In genomic region chr10:62050941-62051433, GRCh38 we compare ENCODE assay signal across 8 cellular contexts.
DNase-seq lines count a peak whose midpoint lies in the region; ATAC-seq and TF ChIP-seq lines count a peak whose summit lies in the region.

No MANE protein-coding gene starts in this region.

- H3K27ac Mint-ChIP-seq in CD4-positive, CD25-positive, alpha-beta regulatory T cell = peak overlapping the region; percentile 95 to 100 (median 95)

- TF ChIP-seq CTCF in KMS-11 (conservative IDR thresholded peaks at IDR 0.05; ENCODE audit: low read depth, low read length) = no peak

- peaks cover 31% of the 10 kb centered on the region for H3K36me3 ChIP-seq in CD4-positive, CD25-positive, alpha-beta regulatory T cell (ENCODE audit: control insufficient read depth, insufficient read depth, low read length)
- H3K36me3 ChIP-seq in KMS-11 (ENCODE audit: insufficient read depth) = no peaks in the 10 kb centered on the region

- H3K4me1 ChIP-seq in CD4-positive, CD25-positive, alpha-beta regulatory T cell (ENCODE audit: control insufficient read depth, insufficient read depth, low read length, poor library complexity, severe bottlenecking) = peaks cover 84% of the 10 kb centered on the region
- H3K4me1 ChIP-seq in KMS-11 (ENCODE audit: low read depth, poor library complexity, severe bottlenecking) = peaks cover 85% of the 10 kb centered on the region

- peak overlapping the region; percentile 32 for H2AFZ ChIP-seq in KMS-11 (ENCODE audit: low read depth)

- peak overlapping the region; percentile 95 for H3K27ac ChIP-seq in CD4-positive, CD25-positive, alpha-beta regulatory T cell (ENCODE audit: insufficient read depth, low read length, poor library complexity, severe bottlenecking)
- H3K27ac ChIP-seq in KMS-11 = peak overlapping the region; percentile 93
- peak overlapping the region; percentile 93 for H3K27ac ChIP-seq in temporal lobe (ENCODE audit: low read depth, low read length)

- H3K9me3 Mint-ChIP-seq in CD4-positive, CD25-positive, alpha-beta regulatory T cell = peaks cover 0 to 1% (median 0%) of the 10 kb centered on the region in 7 donors

- no peaks in the 10 kb centered on the region for H3K27me3 Mint-ChIP-seq in CD4-positive, CD25-positive, alpha-beta regulatory T cell

- no peaks in the 10 kb centered on the region for H4K20me1 ChIP-seq in KMS-11 (ENCODE audit: insufficient read depth)

- ATAC-seq in CD4-positive, CD25-positive, alpha-beta regulatory T cell (ENCODE audit: low read depth in 2 of 2) = peak; percentile 66 to 68
- ATAC-seq in GM21390 (IDR thresholded peaks at IDR 0.05; ENCODE audit: unreplicated experiment) = peak; percentile 39
- peak; percentile 74 for ATAC-seq in esophagus mucosa

- no peaks in the 10 kb centered on the region for H3K27me3 ChIP-seq in CD4-positive, CD25-positive, alpha-beta regulatory T cell (ENCODE audit: control insufficient read depth, insufficient read depth, low read length)
- no peaks in the 10 kb centered on the region for H3K27me3 ChIP-seq in KMS-11 (ENCODE audit: insufficient read depth, low read depth)

- H3K9me3 ChIP-seq in CD4-positive, CD25-positive, alpha-beta regulatory T cell (ENCODE audit: control insufficient read depth in 2 of 2, low read length in 2 of 2) = no peaks in the 10 kb centered on the region

- peaks cover 38 to 96% (median 71%) of the 10 kb centered on the region in 4 donors for H3K4me1 Mint-ChIP-seq in CD4-positive, CD25-positive, alpha-beta regulatory T cell

- no peaks in the 10 kb centered on the region; the same call in 1 of the 2 replicates for H3K79me2 ChIP-seq in KMS-11 (ENCODE audit: insufficient read depth, low read depth)

- H3K4me2 ChIP-seq in KMS-11 = peak overlapping the region; percentile 98

- peak overlapping the region; percentile 75 for H3K9ac ChIP-seq in KMS-11

- DNase-seq in CD4-positive, CD25-positive, alpha-beta regulatory T cell = peak; percentile 71 to 95 (median 87)
- peak; percentile 39 for DNase-seq in activated CD8-positive, alpha-beta memory T cell treated with anti-CD3 and anti-CD28 coated beads, Interleukin-2, amount 50 U/mL, for 1 hour (ENCODE audit: extremely low read depth)
- DNase-seq in non-pigmented ciliary epithelial cell (ENCODE audit: low read depth) (peak; percentile 90), AML-193 (lab: John Stamatoyannopoulos, UW) (no peak)

- H3K4me3 ChIP-seq in CD4-positive, CD25-positive, alpha-beta regulatory T cell (ENCODE audit: low read depth, low read length) = peak overlapping the region; percentile 99
- H3K4me3 ChIP-seq in KMS-11 (IDR thresholded peaks at IDR 0.05; ENCODE audit: insufficient read depth, low read depth, low read length) = no peak overlapping the region

- H3K4me3 Mint-ChIP-seq in CD4-positive, CD25-positive, alpha-beta regulatory T cell = peak overlapping the region; percentile 84 to 94 (median 94)

- H3K36me3 Mint-ChIP-seq in CD4-positive, CD25-positive, alpha-beta regulatory T cell = peaks cover 46% of the 10 kb centered on the region

Comparison
In these comparisons a context has a peak if more than half of its experiments do, and no peak if none do; other contexts are left out.
1. DNase-seq: peak in CD4-positive, CD25-positive, alpha-beta regulatory T cell (3 of 3), activated CD8-positive, alpha-beta memory T cell treated with anti-CD3 and anti-CD28 coated beads, Interleukin-2, amount 50 U/mL, for 1 hour (single experiment) and non-pigmented ciliary epithelial cell (single experiment); none in AML-193 (0 of 2).
2. Peak in every context shown above with its lines, with median percentiles within 50 percentile points of each other: ATAC-seq and H3K27ac ChIP-seq.